In the genomic region with DNA sequence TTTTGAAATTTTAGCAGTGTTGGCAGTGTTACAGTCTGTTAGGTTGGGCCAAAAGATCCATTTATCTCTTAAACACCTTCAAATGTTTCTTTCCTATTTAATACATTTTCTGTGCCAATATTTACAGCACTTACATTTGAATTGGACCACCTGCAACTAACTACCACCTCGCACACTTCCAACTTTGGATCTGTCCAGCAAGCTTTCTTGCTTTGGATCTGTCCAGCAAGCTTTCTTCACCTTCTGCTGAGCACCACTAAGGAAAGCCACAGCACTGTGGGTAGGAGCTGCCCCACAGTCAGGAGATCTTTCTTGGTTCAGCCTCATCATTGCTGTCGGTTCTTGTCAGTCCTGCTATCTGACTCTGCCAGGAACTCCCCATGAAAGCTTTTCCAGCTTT, we compare ENCODE assay signal across 31 cellular contexts.
"Had no signal": no experiment of that assay in that cellular context is flagged by ENCODE, and none has a peak within 500 bp of the region (broad histone marks: within the 10 kb centered on the region; RNA-seq: fewer than 3 reads in every experiment).

No MANE protein-coding gene starts in this region.

- H3K4me2 ChIP-seq: hepatocyte had no signal

- H3K27me3 Mint-ChIP-seq: activated CD4-positive, alpha-beta memory T cell treated with anti-CD3 and anti-CD28 coated beads for 36 hours; activated CD4-positive, alpha-beta T cell treated with anti-CD3 and anti-CD28 coated beads for 36 hours; activated CD4-positive, alpha-beta T cell treated with anti-CD3 and anti-CD28 coated beads, Interleukin-2, amount 10 ng/mL, durations not matched to agents 24 days and 14 days; activated CD8-positive, alpha-beta memory T cell treated with anti-CD3 and anti-CD28 coated beads, Interleukin-2, amount 10 ng/mL, durations not matched to agents 7 days and 5 days; activated naive CD4-positive, alpha-beta T cell treated with anti-CD3 and anti-CD28 coated beads, Interleukin-2, amount 10 ng/mL, durations not matched to agents 7 days and 5 days; activated naive CD8-positive, alpha-beta T cell treated with anti-CD3 and anti-CD28 coated beads, Interleukin-2, amount 10 ng/mL, durations not matched to agents 7 days and 5 days; brain; effector memory CD8-positive, alpha-beta T cell had no signal

- ATAC-seq: activated CD4-positive, alpha-beta T cell treated with anti-CD3 and anti-CD28 coated beads for 36 hours; activated CD8-positive, alpha-beta memory T cell treated with anti-CD3 and anti-CD28 coated beads, Interleukin-2, amount 10 ng/mL, durations not matched to agents 7 days and 5 days; activated CD8-positive, alpha-beta T cell treated with anti-CD3 and anti-CD28 coated beads, Interleukin-2, amount 10 ng/mL, durations not matched to agents 7 days and 5 days; activated naive CD4-positive, alpha-beta T cell treated with anti-CD3 and anti-CD28 coated beads, Interleukin-2, amount 50 U/mL, for 72 hours; activated T-cell treated with anti-CD3 and anti-CD28 coated beads, Interleukin-2, amount 50 U/mL, for 72 hours; effector memory CD8-positive, alpha-beta T cell; gastroesophageal sphincter; heart right ventricle had no signal

- H3K4me1 ChIP-seq: ascending aorta, breast epithelium, esophagus muscularis mucosa, gastroesophageal sphincter, heart right ventricle had no signal

- H3K4me3 ChIP-seq: ascending aorta, breast epithelium, cardiac muscle cell, esophagus muscularis mucosa, gastroesophageal sphincter, heart right ventricle, hepatocyte had no signal

- H3K9me3 Mint-ChIP-seq: activated CD4-positive, alpha-beta memory T cell treated with anti-CD3 and anti-CD28 coated beads for 36 hours; activated CD4-positive, alpha-beta T cell treated with anti-CD3 and anti-CD28 coated beads, Interleukin-2, amount 10 ng/mL, durations not matched to agents 24 days and 14 days; activated naive CD4-positive, alpha-beta T cell treated with anti-CD3 and anti-CD28 coated beads, Interleukin-2, amount 10 ng/mL, durations not matched to agents 7 days and 5 days; activated naive CD4-positive, alpha-beta T cell treated with anti-CD3 and anti-CD28 coated beads, Interleukin-2, amount 50 U/mL, for 72 hours; activated naive CD8-positive, alpha-beta T cell treated with anti-CD3 and anti-CD28 coated beads, Interleukin-2, amount 10 ng/mL, durations not matched to agents 7 days and 5 days; activated T-cell treated with anti-CD3 and anti-CD28 coated beads, Interleukin-2, amount 50 U/mL, for 72 hours; brain; effector memory CD8-positive, alpha-beta T cell had no signal

- H3K27ac ChIP-seq: ascending aorta, breast epithelium, cardiac muscle cell, esophagus muscularis mucosa, gastroesophageal sphincter, heart right ventricle, hepatocyte had no signal

- DNase-seq: activated CD4-positive, alpha-beta memory T cell treated with anti-CD3 and anti-CD28 coated beads for 36 hours; activated CD4-positive, alpha-beta T cell treated with anti-CD3 and anti-CD28 coated beads for 36 hours; activated CD4-positive, alpha-beta T cell treated with anti-CD3 and anti-CD28 coated beads, Interleukin-2, amount 10 ng/mL, durations not matched to agents 24 days and 14 days; activated CD4-positive, CD25-positive, alpha-beta regulatory T cell; activated CD4-positive, CD25-positive, alpha-beta regulatory T cell treated with anti-CD3 and anti-CD28 coated beads, Interleukin-2, amount 50 U/mL, for 72 hours; activated CD8-positive, alpha-beta memory T cell treated with anti-CD3 and anti-CD28 coated beads, Interleukin-2, amount 10 ng/mL, durations not matched to agents 7 days and 5 days; activated CD8-positive, alpha-beta memory T cell treated with anti-CD3 and anti-CD28 coated beads, Interleukin-2, amount 50 U/mL, for 4 hours; activated CD8-positive, alpha-beta T cell treated with anti-CD3 and anti-CD28 coated beads, Interleukin-2, amount 10 ng/mL, durations not matched to agents 7 days and 5 days; activated gamma-delta T cell; activated naive CD4-positive, alpha-beta T cell; activated naive CD4-positive, alpha-beta T cell treated with anti-CD3 and anti-CD28 coated beads, Interleukin-2, amount 10 ng/mL, durations not matched to agents 7 days and 5 days; activated naive CD8-positive, alpha-beta T cell treated with anti-CD3 and anti-CD28 coated beads, Interleukin-2, amount 10 ng/mL, durations not matched to agents 7 days and 5 days; activated T-cell treated with anti-CD3 and anti-CD28 coated beads, Interleukin-2, amount 50 U/mL, for 1 hour; activated T-cell treated with anti-CD3 and anti-CD28 coated beads, Interleukin-2, amount 50 U/mL, for 72 hours; central memory CD4-positive, alpha-beta T cell; cortex of kidney; dermis blood vessel endothelial cell; effector CD4-positive, alpha-beta T cell; effector memory CD8-positive, alpha-beta T cell; erythroblast; foreskin melanocyte; heart right ventricle; T-helper 2 cell had no signal

- H3K36me3 ChIP-seq: breast epithelium had no signal

- H3K4me1 Mint-ChIP-seq: activated CD4-positive, alpha-beta T cell treated with anti-CD3 and anti-CD28 coated beads for 36 hours; activated naive CD4-positive, alpha-beta T cell treated with anti-CD3 and anti-CD28 coated beads, Interleukin-2, amount 10 ng/mL, durations not matched to agents 7 days and 5 days; activated naive CD8-positive, alpha-beta T cell treated with anti-CD3 and anti-CD28 coated beads, Interleukin-2, amount 10 ng/mL, durations not matched to agents 7 days and 5 days had no signal

- H3K27me3 ChIP-seq: ascending aorta, breast epithelium, cardiac muscle cell, esophagus muscularis mucosa, gastroesophageal sphincter, heart right ventricle, hepatocyte had no signal

- H3K79me2 ChIP-seq: hepatocyte had no signal

- H3K9me3 ChIP-seq: ascending aorta, breast epithelium, esophagus muscularis mucosa, gastroesophageal sphincter, heart right ventricle had no signal

- H3K27ac Mint-ChIP-seq: activated CD4-positive, alpha-beta memory T cell treated with anti-CD3 and anti-CD28 coated beads for 36 hours; activated CD4-positive, alpha-beta T cell treated with anti-CD3 and anti-CD28 coated beads for 36 hours; activated CD4-positive, alpha-beta T cell treated with anti-CD3 and anti-CD28 coated beads, Interleukin-2, amount 10 ng/mL, durations not matched to agents 24 days and 14 days; activated CD8-positive, alpha-beta memory T cell treated with anti-CD3 and anti-CD28 coated beads, Interleukin-2, amount 10 ng/mL, durations not matched to agents 7 days and 5 days; activated CD8-positive, alpha-beta T cell treated with anti-CD3 and anti-CD28 coated beads, Interleukin-2, amount 10 ng/mL, durations not matched to agents 7 days and 5 days; activated naive CD4-positive, alpha-beta T cell treated with anti-CD3 and anti-CD28 coated beads, Interleukin-2, amount 10 ng/mL, durations not matched to agents 7 days and 5 days; activated T-cell treated with anti-CD3 and anti-CD28 coated beads, Interleukin-2, amount 50 U/mL, for 72 hours; brain had no signal

- H2AFZ ChIP-seq: hepatocyte had no signal

- H3K4me3 Mint-ChIP-seq: activated CD4-positive, alpha-beta memory T cell treated with anti-CD3 and anti-CD28 coated beads for 36 hours; activated CD4-positive, alpha-beta T cell treated with anti-CD3 and anti-CD28 coated beads for 36 hours; activated CD4-positive, alpha-beta T cell treated with anti-CD3 and anti-CD28 coated beads, Interleukin-2, amount 10 ng/mL, durations not matched to agents 24 days and 14 days; activated CD8-positive, alpha-beta memory T cell treated with anti-CD3 and anti-CD28 coated beads, Interleukin-2, amount 10 ng/mL, durations not matched to agents 7 days and 5 days; activated CD8-positive, alpha-beta T cell treated with anti-CD3 and anti-CD28 coated beads, Interleukin-2, amount 10 ng/mL, durations not matched to agents 7 days and 5 days; activated naive CD4-positive, alpha-beta T cell treated with anti-CD3 and anti-CD28 coated beads, Interleukin-2, amount 10 ng/mL, durations not matched to agents 7 days and 5 days; activated naive CD8-positive, alpha-beta T cell treated with anti-CD3 and anti-CD28 coated beads, Interleukin-2, amount 10 ng/mL, durations not matched to agents 7 days and 5 days; activated T-cell treated with anti-CD3 and anti-CD28 coated beads, Interleukin-2, amount 50 U/mL, for 72 hours; brain; effector memory CD8-positive, alpha-beta T cell had no signal
